20 cellular contexts compared by ENCODE assay signal in genomic region chr16:88398170-88398873, GRCh38.
"Had no signal": no experiment of that assay in that cellular context is flagged by ENCODE, and none has a peak within 500 bp of the region (broad histone marks: within the 10 kb centered on the region; RNA-seq: fewer than 3 reads in every experiment).

No MANE protein-coding gene starts in this region.

- H3K27me3 ChIP-seq: heart left ventricle, pancreas, testis, tibial nerve had no signal

- H3K4me1 ChIP-seq: pancreas, spleen, testis, tibial nerve had no signal

- DNase-seq: effector CD4-positive, alpha-beta T cell; endodermal cell; heart left ventricle; hypothalamus; kidney glomerular epithelial cell; mesendoderm; naive B cell; occipital lobe; pancreas; spleen; stimulated activated CD4-positive, alpha-beta T cell treated with anti-CD3 and anti-CD28 coated beads, Interleukin-2, amount 100 ng/mL, for 24 hours; stimulated activated CD4-positive, alpha-beta T cell treated with anti-CD3 and anti-CD28 coated beads, Interleukin-4, amount 100 ng/mL, for 4 hours; stimulated activated naive B cell treated with anti-CD40 and anti-IgM and Interleukin-4, amounts not matched to agents 10 μg/mL and 1 μg/mL and 100 μg/mL, for 72 hours; stimulated activated naive CD8-positive, alpha-beta T cell treated with anti-CD3 and anti-CD28 coated beads, Interleukin-15, amount 100 ng/mL, for 72 hours; testis had no signal

- H3K36me3 Mint-ChIP-seq: naive B cell; stimulated activated naive B cell treated with anti-CD40 and anti-IgM and Interleukin-4, amounts not matched to agents 10 μg/mL and 1 μg/mL and 100 μg/mL, for 72 hours had no signal

- H3K27ac Mint-ChIP-seq: endodermal cell; progenitor cell of endocrine pancreas; stimulated activated naive B cell treated with anti-CD40 and anti-IgM and Interleukin-4, amounts not matched to agents 10 μg/mL and 1 μg/mL and 100 μg/mL, for 72 hours; stimulated activated naive CD8-positive, alpha-beta T cell treated with anti-CD3 and anti-CD28 coated beads, Interleukin-15, amount 100 ng/mL, for 72 hours had no signal

- H3K4me3 Mint-ChIP-seq: endodermal cell; naive B cell; neural crest cell; stimulated activated naive B cell treated with anti-CD40 and anti-IgM and Interleukin-4, amounts not matched to agents 10 μg/mL and 1 μg/mL and 100 μg/mL, for 72 hours; stimulated activated naive CD8-positive, alpha-beta T cell treated with anti-CD3 and anti-CD28 coated beads, Interleukin-15, amount 100 ng/mL, for 72 hours had no signal

- H3K4me1 Mint-ChIP-seq: endodermal cell; neural crest cell; stimulated activated naive B cell treated with anti-CD40 and anti-IgM and Interleukin-4, amounts not matched to agents 10 μg/mL and 1 μg/mL and 100 μg/mL, for 72 hours; stimulated activated naive CD8-positive, alpha-beta T cell treated with anti-CD3 and anti-CD28 coated beads, Interleukin-15, amount 100 ng/mL, for 72 hours had no signal

- H3K4me3 ChIP-seq: coronary artery, heart left ventricle, pancreas, spleen, testis, tibial nerve had no signal

- H3K9me3 ChIP-seq: heart left ventricle, pancreas, spleen, testis, tibial nerve had no signal

- H3K27me3 Mint-ChIP-seq: stimulated activated naive CD8-positive, alpha-beta T cell treated with anti-CD3 and anti-CD28 coated beads, Interleukin-15, amount 100 ng/mL, for 72 hours had no signal

- ATAC-seq: pancreas; sciatic nerve; stimulated activated naive B cell treated with anti-CD40 and anti-IgM and Interleukin-4, amounts not matched to agents 10 μg/mL and 1 μg/mL and 100 μg/mL, for 72 hours; stimulated activated naive CD8-positive, alpha-beta T cell treated with anti-CD3 and anti-CD28 coated beads, Interleukin-15, amount 100 ng/mL, for 72 hours had no signal

- H3K27ac ChIP-seq: coronary artery, heart left ventricle, pancreas, spleen, testis, tibial nerve had no signal
